In the genomic region with DNA sequence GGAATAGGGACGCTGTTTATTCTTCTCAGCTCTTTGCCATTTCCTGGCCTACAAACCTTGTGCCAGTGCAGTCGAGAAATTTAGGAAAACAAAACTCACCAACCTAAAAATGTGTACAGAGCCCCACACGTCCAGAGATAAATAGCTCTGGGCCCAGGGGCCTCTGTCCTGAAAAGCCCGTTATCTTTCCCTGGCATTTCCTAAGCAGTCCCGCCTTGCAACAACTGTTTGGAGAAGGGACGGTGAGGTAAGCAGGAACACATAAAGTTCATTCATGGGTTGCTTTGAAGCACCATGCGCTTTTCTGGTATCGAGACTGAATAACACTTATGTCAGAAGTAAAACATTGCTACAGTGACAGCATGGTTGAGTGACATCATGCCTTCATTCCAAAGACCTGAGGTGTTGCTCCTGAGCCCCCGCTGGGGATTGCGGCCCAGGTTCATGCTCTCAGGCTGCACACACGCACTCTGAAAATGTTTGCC, we compare ENCODE assay signal across 14 cellular contexts.
A peak's percentile ranks its signal among the peaks of the same experiment; 100 is the strongest.
DNase-seq lines count a peak whose midpoint lies in the region; TF ChIP-seq lines count a peak whose summit lies in the region.
"Had no signal": no experiment of that assay in that cellular context is flagged by ENCODE, and none has a peak within 500 bp of the region (broad histone marks: within the 10 kb centered on the region; RNA-seq: fewer than 3 reads in every experiment).

No MANE protein-coding gene starts in this region.

- H3K27ac ChIP-seq in SJCRH30 (peak overlapping the region; percentile 32), neural progenitor cell (peak overlapping the region; percentile 89)

- H3K9me3 ChIP-seq in SJCRH30 (replicated peaks): peaks cover 11% of the 10 kb centered on the region
- no peaks in the 10 kb centered on the region for H3K9me3 ChIP-seq in neural progenitor cell (ENCODE audit: low read depth)
- H3K9me3 ChIP-seq: A549 had no signal

- no peaks in the 10 kb centered on the region for H4K20me1 ChIP-seq in neural progenitor cell (ENCODE audit: low read depth)

- no peaks in the 10 kb centered on the region for H3K36me3 Mint-ChIP-seq in neural progenitor cell
- no peaks in the 10 kb centered on the region for H3K36me3 Mint-ChIP-seq in activated T-cell treated with anti-CD3 and anti-CD28 coated beads, Interleukin-2, amount 50 U/mL, for 24 hours (ENCODE audit: low read depth)

- peaks cover 19% of the 10 kb centered on the region for H3K9me3 Mint-ChIP-seq in neural progenitor cell
- peaks cover 8% of the 10 kb centered on the region for H3K9me3 Mint-ChIP-seq in activated T-cell treated with anti-CD3 and anti-CD28 coated beads, Interleukin-2, amount 50 U/mL, for 24 hours

- peaks cover 14% of the 10 kb centered on the region for H3F3A ChIP-seq in neural progenitor cell (ENCODE audit: low read depth)

- peaks cover 11% of the 10 kb centered on the region for H3K4me1 Mint-ChIP-seq in neural progenitor cell
- H3K4me1 Mint-ChIP-seq in activated T-cell treated with anti-CD3 and anti-CD28 coated beads, Interleukin-2, amount 50 U/mL, for 24 hours (ENCODE audit: low read depth): no peaks in the 10 kb centered on the region

- peak overlapping the region; percentile 7 for H3K4me2 ChIP-seq in neural progenitor cell
- H3K4me2 ChIP-seq: A549 had no signal

- POLR2A ChIA-PET in HEK293T (lab: Yijun Ruan, JAX): interaction anchor here (0.7 to 1.5 kb wide), 6 partner anchors 12 to 91 kb away, joined by 3 to 4 read pairs (median 3); no protein-coding TSS in a partner anchor

- H3K4me3 Mint-ChIP-seq in neural progenitor cell: no peak overlapping the region
- no peak overlapping the region for H3K4me3 Mint-ChIP-seq in activated T-cell treated with anti-CD3 and anti-CD28 coated beads, Interleukin-2, amount 50 U/mL, for 24 hours
- H3K4me3 Mint-ChIP-seq: T-helper 1 cell treated with Interleukin-12 subunit alpha and Interleukin-12 subunit beta and Interleukin-4 antibody, amounts not matched to agents 30 μg/mL and 1 μg/mL, for 36 hours had no signal

- H3K79me2 ChIP-seq in neural progenitor cell (ENCODE audit: low read depth): no peaks in the 10 kb centered on the region

- peaks cover 25% of the 10 kb centered on the region for H3K4me1 ChIP-seq in SJCRH30
- H3K4me1 ChIP-seq in neural progenitor cell: peaks cover 13% of the 10 kb centered on the region

- H3K4me3 ChIP-seq in SJCRH30 (no peak overlapping the region), foreskin fibroblast (ENCODE audit: low read depth in 1 of 2, low read length in 2 of 2) (no peak overlapping the region), neural progenitor cell (no peak overlapping the region)
- H3K4me3 ChIP-seq: A549 had no signal

- no peaks in the 10 kb centered on the region for H3K27me3 ChIP-seq in SJCRH30
- H3K27me3 ChIP-seq in neural progenitor cell: no peaks in the 10 kb centered on the region

- no peak overlapping the region for H3K27ac Mint-ChIP-seq in neural progenitor cell
- H3K27ac Mint-ChIP-seq in activated T-cell treated with anti-CD3 and anti-CD28 coated beads, Interleukin-2, amount 50 U/mL, for 24 hours: no peak overlapping the region
- H3K27ac Mint-ChIP-seq: T-helper 1 cell treated with Interleukin-12 subunit alpha and Interleukin-12 subunit beta and Interleukin-4 antibody, amounts not matched to agents 30 μg/mL and 1 μg/mL, for 36 hours had no signal

- H3K9ac ChIP-seq in neural progenitor cell: no peak overlapping the region

- CTCF ChIA-PET in HEK293T (lab: Yijun Ruan, JAX): no interaction called here

- peak overlapping the region; percentile 66 for H2AFZ ChIP-seq in neural progenitor cell (replicated peaks)

- no peaks in the 10 kb centered on the region for H3K27me3 Mint-ChIP-seq in neural progenitor cell (ENCODE audit: insufficient read depth, low read depth)
- H3K27me3 Mint-ChIP-seq in activated T-cell treated with anti-CD3 and anti-CD28 coated beads, Interleukin-2, amount 50 U/mL, for 24 hours: no peaks in the 10 kb centered on the region

- TF ChIP-seq CTCF in foreskin fibroblast (IDR thresholded peaks at IDR 0.05; ENCODE audit: low read depth, low read length) (no peak), neural progenitor cell (IDR thresholded peaks at IDR 0.05) (no peak)

- H3K36me3 ChIP-seq in SJCRH30: no peaks in the 10 kb centered on the region
- no peaks in the 10 kb centered on the region for H3K36me3 ChIP-seq in neural progenitor cell

- peak; percentile 43 for DNase-seq in 8988T
- peak; percentile 29 to 37 for DNase-seq in SJCRH30
- DNase-seq in foreskin fibroblast: peak; percentile 16 to 54
- no peak for DNase-seq in neural progenitor cell (ENCODE audit: low spot score)
- DNase-seq in stimulated activated naive CD4-positive, alpha-beta T cell (lab: John Stamatoyannopoulos, UW): no peak
- DNase-seq in activated T-cell treated with anti-CD3 and anti-CD28 coated beads, Interleukin-2, amount 50 U/mL, for 24 hours: no peak
- DNase-seq in HEK293T (ENCODE audit: extremely low spot score): no peak
- no peak for DNase-seq in NCI-H1436 (lab: John Stamatoyannopoulos, UW)
- DNase-seq: anterior cingulate cortex; DMS53; NCI-H774; stimulated activated CD4-positive, alpha-beta T cell treated with anti-CD3 and anti-CD28 coated beads, Interleukin-15, amount 100 ng/mL, for 24 hours had no signal

TF ChIP-seq in HEK293T, 16 proteins besides CTCF, POLR2A, EP300 and RAD21:
- no peak for TF ChIP-seq SP1 (IDR thresholded peaks at IDR 0.05)
- no peak for TF ChIP-seq BHLHE40 (IDR thresholded peaks at IDR 0.05; ENCODE audit: borderline replicate concordance)
- TF ChIP-seq ZNF384 (IDR thresholded peaks at IDR 0.05): no peak
- no peak for TF ChIP-seq L3MBTL2 (conservative IDR thresholded peaks at IDR 0.05)
- no peak for TF ChIP-seq CTBP1 (IDR thresholded peaks at IDR 0.05; ENCODE audit: borderline replicate concordance)
- TF ChIP-seq HDGF (IDR thresholded peaks at IDR 0.05; ENCODE audit: borderline replicate concordance): no peak
- no peak for TF ChIP-seq FOXM1 (IDR thresholded peaks at IDR 0.05; ENCODE audit: borderline replicate concordance)
- TF ChIP-seq, protein P1, sequence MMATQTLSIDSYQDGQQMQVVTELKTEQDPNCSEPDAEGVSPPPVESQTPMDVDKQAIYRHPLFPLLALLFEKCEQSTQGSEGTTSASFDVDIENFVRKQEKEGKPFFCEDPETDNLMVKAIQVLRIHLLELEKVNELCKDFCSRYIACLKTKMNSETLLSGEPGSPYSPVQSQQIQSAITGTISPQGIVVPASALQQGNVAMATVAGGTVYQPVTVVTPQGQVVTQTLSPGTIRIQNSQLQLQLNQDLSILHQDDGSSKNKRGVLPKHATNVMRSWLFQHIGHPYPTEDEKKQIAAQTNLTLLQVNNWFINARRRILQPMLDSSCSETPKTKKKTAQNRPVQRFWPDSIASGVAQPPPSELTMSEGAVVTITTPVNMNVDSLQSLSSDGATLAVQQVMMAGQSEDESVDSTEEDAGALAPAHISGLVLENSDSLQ (IDR thresholded peaks at IDR 0.05): no peak
- no peak for TF ChIP-seq ARNT (IDR thresholded peaks at IDR 0.05)
- TF ChIP-seq FOXK2 (IDR thresholded peaks at IDR 0.05): no peak
- TF ChIP-seq LEF1 (IDR thresholded peaks at IDR 0.05; ENCODE audit: borderline replicate concordance): no peak
- TF ChIP-seq SUZ12 (IDR thresholded peaks at IDR 0.05): no peak
- TF ChIP-seq NFRKB (IDR thresholded peaks at IDR 0.05): no peak
- TF ChIP-seq ELF4 (IDR thresholded peaks at IDR 0.05): no peak
TF ChIP-seq in HEK293T: peak in this region for 0.

Comparison
In these comparisons a context has a peak if more than half of its experiments do, and no peak if none do; other contexts are left out.
1. DNase-seq: peak in 8988T (single experiment), SJCRH30 (2 of 2) and foreskin fibroblast (2 of 2); none in neural progenitor cell (single experiment), stimulated activated naive CD4-positive, alpha-beta T cell (0 of 6), activated T-cell treated with anti-CD3 and anti-CD28 coated beads, Interleukin-2, amount 50 U/mL, for 24 hours (single experiment), HEK293T (single experiment) and NCI-H1436 (single experiment).